16 cellular contexts compared by ENCODE assay signal in the genomic region with DNA sequence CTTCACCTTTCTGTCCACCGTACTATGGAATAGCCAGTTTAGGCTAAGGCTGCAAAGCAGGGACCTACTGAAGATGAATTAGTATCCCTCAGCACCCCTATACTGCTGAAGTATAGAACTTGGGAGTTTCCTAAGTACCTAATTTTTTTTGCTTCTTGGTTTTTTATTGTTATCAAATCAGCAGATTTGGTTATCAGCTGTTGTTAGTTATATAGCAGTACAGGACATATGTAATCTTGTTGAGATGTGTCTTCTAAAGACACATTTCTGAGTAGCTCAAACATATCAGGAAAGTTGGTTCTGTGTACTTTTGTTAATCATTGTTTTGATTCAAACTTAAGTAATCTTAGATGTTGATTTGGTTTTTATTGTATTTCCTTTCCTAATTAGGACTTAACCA. TPM values are rescaled to one million over a fixed set of nuclear protein-coding genes. Genes with fewer than 3 reads are reported as not detected.
DNase-seq lines count a peak whose midpoint lies in the region; ATAC-seq and TF ChIP-seq lines count a peak whose summit lies in the region.
"Had no signal": no experiment of that assay in that cellular context is flagged by ENCODE, and none has a peak within 500 bp of the region (broad histone marks: within the 10 kb centered on the region; RNA-seq: fewer than 3 reads in every experiment).

No MANE protein-coding gene starts in this region.

- no peak overlapping the region for H3K27ac Mint-ChIP-seq in T-helper 1 cell treated with Interleukin-12 subunit alpha and Interleukin-12 subunit beta and Interleukin-4 antibody, amounts not matched to agents 30 μg/mL and 1 μg/mL, for 36 hours
- H3K27ac Mint-ChIP-seq in central memory CD8-positive, alpha-beta T cell (ENCODE audit: low read depth) = peak overlapping the region; percentile 55
- H3K27ac Mint-ChIP-seq in endothelial cell (ENCODE audit: unreplicated experiment) = no peak overlapping the region

- H3K79me1 ChIP-seq in trophoblast cell (ENCODE audit: low read length) = peaks cover 3% of the 10 kb centered on the region

- H2AK5ac ChIP-seq in trophoblast cell (ENCODE audit: low read length) = no peak overlapping the region

- H3K4me2 ChIP-seq in GM23248 (ENCODE audit: unreplicated experiment) (peak overlapping the region; percentile 91), trophoblast cell (ENCODE audit: low read length) (no peak overlapping the region)

- H3K9me3 ChIP-seq in GM23248 (ENCODE audit: low read depth) (no peaks in the 10 kb centered on the region), trophoblast cell (ENCODE audit: insufficient read depth, low read depth, low read length) (no peaks in the 10 kb centered on the region)
- H3K9me3 ChIP-seq: breast epithelium, transverse colon had no signal

- no peaks in the 10 kb centered on the region for H3K27me3 Mint-ChIP-seq in T-helper 1 cell treated with Interleukin-12 subunit alpha and Interleukin-12 subunit beta and Interleukin-4 antibody, amounts not matched to agents 30 μg/mL and 1 μg/mL, for 36 hours (ENCODE audit: low read depth)
- H3K27me3 Mint-ChIP-seq in central memory CD8-positive, alpha-beta T cell = no peaks in the 10 kb centered on the region
- H3K27me3 Mint-ChIP-seq in endothelial cell (ENCODE audit: unreplicated experiment) = no peaks in the 10 kb centered on the region

- peak overlapping the region; percentile 59 for H3K4ac ChIP-seq in trophoblast cell (ENCODE audit: low read depth, low read length)

- TF ChIP-seq CTCF in endothelial cell (IDR thresholded peaks at IDR 0.05; ENCODE audit: unreplicated experiment) = no peak

- H2AFZ ChIP-seq in GM23248 = no peak overlapping the region
- no peak overlapping the region for H2AFZ ChIP-seq in trophoblast cell (ENCODE audit: insufficient read depth, low read length, poor library complexity)

- H3K4me3 Mint-ChIP-seq in T-helper 1 cell treated with Interleukin-12 subunit alpha and Interleukin-12 subunit beta and Interleukin-4 antibody, amounts not matched to agents 30 μg/mL and 1 μg/mL, for 36 hours = peak overlapping the region; percentile 9
- peak overlapping the region; percentile 61 for H3K4me3 Mint-ChIP-seq in central memory CD8-positive, alpha-beta T cell
- H3K4me3 Mint-ChIP-seq in endothelial cell (ENCODE audit: unreplicated experiment) = no peak overlapping the region

- H3K27me3 ChIP-seq in GM23248 (replicated peaks; ENCODE audit: insufficient read depth) (no peaks in the 10 kb centered on the region), trophoblast cell (ENCODE audit: insufficient read depth, low read length) (no peaks in the 10 kb centered on the region)
- H3K27me3 ChIP-seq: breast epithelium, transverse colon had no signal

- H4K12ac ChIP-seq in trophoblast cell (ENCODE audit: low read depth, low read length) = no peak overlapping the region

- peak overlapping the region; percentile 95 for H3K27ac ChIP-seq in GM23248
- no peak overlapping the region for H3K27ac ChIP-seq in trophoblast cell (ENCODE audit: low read depth, low read length)

- peaks cover 77% of the 10 kb centered on the region for H3K4me1 ChIP-seq in GM23248 (ENCODE audit: insufficient read depth)
- peaks cover 0 to 3% of the 10 kb centered on the region in 2 experiments for H3K4me1 ChIP-seq in trophoblast cell (ENCODE audit: control insufficient read depth in 1 of 2, insufficient read depth in 2 of 2, low read length in 2 of 2)

- H3K9me2 ChIP-seq in GM23248 (ENCODE audit: insufficient read depth) = no peaks in the 10 kb centered on the region

- H3K36me3 ChIP-seq in GM23248 (ENCODE audit: low read depth) (peaks cover 57% of the 10 kb centered on the region), trophoblast cell (ENCODE audit: control insufficient read depth in 1 of 2, insufficient read depth in 2 of 2, low read length in 2 of 2) (peaks cover 6 to 27% of the 10 kb centered on the region in 2 experiments)

- no peak overlapping the region for H2BK12ac ChIP-seq in trophoblast cell (ENCODE audit: low read length)

- H4K91ac ChIP-seq in trophoblast cell (ENCODE audit: low read depth, low read length) = no peak overlapping the region

- H3K23ac ChIP-seq in trophoblast cell (ENCODE audit: low read length) = no peak overlapping the region

- H3K36me3 Mint-ChIP-seq in T-helper 1 cell treated with Interleukin-12 subunit alpha and Interleukin-12 subunit beta and Interleukin-4 antibody, amounts not matched to agents 30 μg/mL and 1 μg/mL, for 36 hours (ENCODE audit: low read depth) = peaks cover 77% of the 10 kb centered on the region
- peaks cover 70% of the 10 kb centered on the region for H3K36me3 Mint-ChIP-seq in central memory CD8-positive, alpha-beta T cell (ENCODE audit: insufficient read depth)
- peaks cover 44% of the 10 kb centered on the region for H3K36me3 Mint-ChIP-seq in endothelial cell (ENCODE audit: low read depth, unreplicated experiment)

- H3K18ac ChIP-seq in trophoblast cell (ENCODE audit: low read length) = no peak overlapping the region

- 89 to 100% methylated on average over 1 of the region's 1 CpG for WGBS in GM23248 (ENCODE audit: low coverage in 1 of 2, low lambda C conversion rate in 2 of 2, missing lambda C conversion rate in 2 of 2), 2 experiments
- WGBS in trophoblast cell (ENCODE audit: extremely low coverage, insufficient coverage, insufficient read length) = no CpG with 5 or more reads among the region's 1 CpG

- H3K4me3 ChIP-seq in GM23248 = peak overlapping the region; percentile 99
- H3K4me3 ChIP-seq in trophoblast cell (ENCODE audit: low read depth, low read length) = no peak overlapping the region
- H3K4me3 ChIP-seq: transverse colon had no signal

- no peak overlapping the region for H3K14ac ChIP-seq in trophoblast cell (ENCODE audit: low read length)

- no peak overlapping the region for H2BK120ac ChIP-seq in trophoblast cell (ENCODE audit: insufficient read depth, low read length, poor library complexity)

- H3F3A ChIP-seq in GM23248 (ENCODE audit: insufficient read depth) = peaks cover 91% of the 10 kb centered on the region

- H2BK5ac ChIP-seq in trophoblast cell (ENCODE audit: low read depth, low read length, poor library complexity) = no peak overlapping the region

- H3K9ac ChIP-seq in GM23248 (no peak overlapping the region), trophoblast cell (ENCODE audit: low read length) (no peak overlapping the region)

- H3K9me3 Mint-ChIP-seq in T-helper 1 cell treated with Interleukin-12 subunit alpha and Interleukin-12 subunit beta and Interleukin-4 antibody, amounts not matched to agents 30 μg/mL and 1 μg/mL, for 36 hours = no peaks in the 10 kb centered on the region
- no peaks in the 10 kb centered on the region for H3K9me3 Mint-ChIP-seq in central memory CD8-positive, alpha-beta T cell
- no peaks in the 10 kb centered on the region for H3K9me3 Mint-ChIP-seq in endothelial cell (ENCODE audit: unreplicated experiment)

- H4K20me1 ChIP-seq in GM23248 (ENCODE audit: insufficient read depth) = no peaks in the 10 kb centered on the region

- H3K4me1 Mint-ChIP-seq in T-helper 1 cell treated with Interleukin-12 subunit alpha and Interleukin-12 subunit beta and Interleukin-4 antibody, amounts not matched to agents 30 μg/mL and 1 μg/mL, for 36 hours (ENCODE audit: low read depth) = peaks cover 69% of the 10 kb centered on the region
- H3K4me1 Mint-ChIP-seq in central memory CD8-positive, alpha-beta T cell = peaks cover 70% of the 10 kb centered on the region
- H3K4me1 Mint-ChIP-seq in endothelial cell (ENCODE audit: unreplicated experiment) = peaks cover 49% of the 10 kb centered on the region

- in situ Hi-C loops in GM23248 (cut with MboI) = no loop called here

- DNase-seq in T-helper 1 cell (no peak), GM23248 (no peak), trophoblast cell (no peak), endothelial cell (ENCODE audit: low spot score) (no peak), inferior parietal cortex (ENCODE audit: extremely low spot score) (no peak), SK-N-DZ (ENCODE audit: low spot score) (no peak)
- DNase-seq in central memory CD8-positive, alpha-beta T cell (ENCODE audit: low spot score in 2 of 2) = no peak
- DNase-seq: activated CD8-positive, alpha-beta memory T cell treated with anti-CD3 and anti-CD28 coated beads, Interleukin-2, amount 50 U/mL, for 48 hours; DMS153; erythroblast; midbrain; NCI-H345; transverse colon had no signal

- ATAC-seq in central memory CD8-positive, alpha-beta T cell (replicated peaks; ENCODE audit: extremely low read depth, poor library complexity, severe bottlenecking) = no peak

- no peak overlapping the region for H4K8ac ChIP-seq in trophoblast cell (ENCODE audit: low read depth, low read length)

- H3K79me2 ChIP-seq in GM23248 (ENCODE audit: insufficient read depth) (peaks cover 100% of the 10 kb centered on the region), trophoblast cell (ENCODE audit: control insufficient read depth, insufficient read depth, low read length, poor library complexity) (peaks cover 6% of the 10 kb centered on the region)

RNA-seq across cellular contexts. Expression of gene MYL12A, which starts 5.2 kb away (rescaled TPM):
- 748 and 789 TPM in 2 replicates for total RNA-seq in GM23248 (2014; rRNA removed; shearing (Covaris generic))
- polyA plus RNA-seq in GM23248 (2016; fragmentation: Nextera tagmentation; extraction: Ambion mirVana) = 1,649 and 1,670 TPM in 2 replicates
- polyA plus RNA-seq in trophoblast cell (2013) = 475 and 498 TPM in 2 replicates
- total RNA-seq in endothelial cell (ENCODE audit: unreplicated experiment) = 430 TPM
- 113 and 122 TPM in 2 replicates for polyA plus RNA-seq in SK-N-DZ (2014; cell fraction: cytosol; rRNA removed)
- polyA plus RNA-seq in SK-N-DZ (2014; cell fraction: nucleus; rRNA removed) = 67.1 and 86.3 TPM in 2 replicates

RNA-seq across cellular contexts. Expression of gene MYL12B, which starts 9.1 kb away (rescaled TPM):
- 608 and 614 TPM in 2 replicates for total RNA-seq in GM23248 (2014; rRNA removed; shearing (Covaris generic))
- 1,218 and 1,219 TPM in 2 replicates for polyA plus RNA-seq in GM23248 (2016; fragmentation: Nextera tagmentation; extraction: Ambion mirVana)
- polyA plus RNA-seq in trophoblast cell (2013) = 559 and 577 TPM in 2 replicates
- 298 TPM for total RNA-seq in endothelial cell (ENCODE audit: unreplicated experiment)
- polyA plus RNA-seq in SK-N-DZ (2014; cell fraction: cytosol; rRNA removed) = 192 and 227 TPM in 2 replicates
- polyA plus RNA-seq in SK-N-DZ (2014; cell fraction: nucleus; rRNA removed) = 87.8 and 109 TPM in 2 replicates

RNA-seq across cellular contexts. Expression of gene MYOM1, which starts 33.1 kb away (rescaled TPM):
- total RNA-seq in GM23248 (2014; rRNA removed; shearing (Covaris generic)) = 0.65 TPM in 1 of 2 replicates, not detected in the other
- 0.42 and 0.64 TPM in 2 replicates for polyA plus RNA-seq in GM23248 (2016; fragmentation: Nextera tagmentation; extraction: Ambion mirVana)
- 0.08 and 0.15 TPM in 2 replicates for polyA plus RNA-seq in trophoblast cell (2013)
- 0.49 TPM for total RNA-seq in endothelial cell (ENCODE audit: unreplicated experiment)
- 0.05 TPM in 2 replicates for polyA plus RNA-seq in SK-N-DZ (2014; cell fraction: cytosol; rRNA removed)
- 0.12 and 0.25 TPM in 2 replicates for polyA plus RNA-seq in SK-N-DZ (2014; cell fraction: nucleus; rRNA removed)
- total RNA-seq: A172 had no signal
